24 cellular contexts compared by ENCODE assay signal in genomic region chr17:46916211-46916610, GRCh38. TPM values are rescaled to one million over a fixed set of nuclear protein-coding genes. Genes with fewer than 3 reads are reported as not detected.
DNase-seq lines count a peak whose midpoint lies in the region; ATAC-seq, FAIRE-seq and TF ChIP-seq lines count a peak whose summit lies in the region.
"Had no signal": no experiment of that assay in that cellular context is flagged by ENCODE, and none has a peak within 500 bp of the region (broad histone marks: within the 10 kb centered on the region; RNA-seq: fewer than 3 reads in every experiment).

No MANE protein-coding gene starts in this region.

- H3K9me3 Mint-ChIP-seq in activated CD8-positive, alpha-beta T cell treated with anti-CD3 and anti-CD28 coated beads for 36 hours, result no peaks in the 10 kb centered on the region
- H3K9me3 Mint-ChIP-seq: CD4-positive, CD25-positive, alpha-beta regulatory T cell; central memory CD8-positive, alpha-beta T cell had no signal

- H3K4me1 ChIP-seq in keratinocyte (ENCODE audit: control insufficient read depth, extremely low read depth, insufficient read depth, low read length) (peaks cover 12% of the 10 kb centered on the region), heart left ventricle (no peaks in the 10 kb centered on the region), tibial artery (no peaks in the 10 kb centered on the region)
- H3K4me1 ChIP-seq: left lung, upper lobe of right lung had no signal

- dilution Hi-C loops in keratinocyte (cut with MboI; ENCODE audit: extremely low pct_ligation_motif_present, low sequenced_read_pairs), result no loop called here

- no peak overlapping the region for H3K27ac Mint-ChIP-seq in activated CD8-positive, alpha-beta T cell treated with anti-CD3 and anti-CD28 coated beads for 36 hours
- H3K27ac Mint-ChIP-seq: CD4-positive, CD25-positive, alpha-beta regulatory T cell; naive thymus-derived CD4-positive, alpha-beta T cell had no signal

- H3K4me3 Mint-ChIP-seq in activated CD8-positive, alpha-beta T cell treated with anti-CD3 and anti-CD28 coated beads for 36 hours, result no peak overlapping the region
- H3K4me3 Mint-ChIP-seq: CD4-positive, CD25-positive, alpha-beta regulatory T cell; central memory CD8-positive, alpha-beta T cell; naive thymus-derived CD4-positive, alpha-beta T cell had no signal

- no peaks in the 10 kb centered on the region for H3K27me3 Mint-ChIP-seq in activated CD8-positive, alpha-beta T cell treated with anti-CD3 and anti-CD28 coated beads for 36 hours

- WGBS in heart left ventricle, 4 donors, result 85 to 91% (median 87%) methylated on average over 2 of the region's 2 CpGs

- no peak overlapping the region for H3K9ac ChIP-seq in keratinocyte (ENCODE audit: control insufficient read depth, extremely low read depth, insufficient read depth, low read length)

- H3K36me3 ChIP-seq in keratinocyte (ENCODE audit: control insufficient read depth in 2 of 2, extremely low read depth in 1 of 2, insufficient read depth in 2 of 2, low read length in 2 of 2), result no peaks in the 10 kb centered on the region
- H3K36me3 ChIP-seq in heart left ventricle, result no peaks in the 10 kb centered on the region
- H3K36me3 ChIP-seq in tibial artery, result no peaks in the 10 kb centered on the region
- H3K36me3 ChIP-seq: left lung, upper lobe of right lung had no signal

- no peak for TF ChIP-seq POLR2A in heart left ventricle (IDR thresholded peaks at IDR 0.05)

- H3K9me3 ChIP-seq in keratinocyte (ENCODE audit: control insufficient read depth, low read depth, low read length) (no peaks in the 10 kb centered on the region), heart left ventricle (no peaks in the 10 kb centered on the region), tibial artery (no peaks in the 10 kb centered on the region)
- H3K9me3 ChIP-seq: left lung, upper lobe of right lung had no signal

- in situ Hi-C loops in Caki2 (cut with HindIII; ENCODE audit: low pct_unique_long_range_greater_than_20kb, low sequenced_read_pairs), result no loop called here

- CTCF ChIA-PET in activated CD8-positive, alpha-beta T cell treated with anti-CD3 and anti-CD28 coated beads for 36 hours (lab: Charles Lee), result no interaction called here

- H3K36me3 Mint-ChIP-seq in activated CD8-positive, alpha-beta T cell treated with anti-CD3 and anti-CD28 coated beads for 36 hours (ENCODE audit: low read depth), result no peaks in the 10 kb centered on the region

- TF ChIP-seq CTCF in keratinocyte (optimal IDR thresholded peaks at IDR 0.05 in 1 of 3, IDR thresholded peaks at IDR 0.05 in 1 of 3, conservative IDR thresholded peaks at IDR 0.05 in 1 of 3; ENCODE audit: extremely low read depth in 1 of 3, insufficient read depth in 2 of 3, low read length in 3 of 3), result no peak
- TF ChIP-seq CTCF in heart left ventricle (IDR thresholded peaks at IDR 0.05), result no peak
- TF ChIP-seq CTCF in tibial artery (IDR thresholded peaks at IDR 0.05), result no peak
- TF ChIP-seq CTCF in activated CD8-positive, alpha-beta T cell treated with anti-CD3 and anti-CD28 coated beads for 36 hours (IDR thresholded peaks at IDR 0.05), result no peak

- POLR2A ChIA-PET in activated CD8-positive, alpha-beta T cell treated with anti-CD3 and anti-CD28 coated beads for 36 hours (lab: Charles Lee), result no interaction called here

- FAIRE-seq in keratinocyte (lab: Jason Lieb, UNC), result no peak
- FAIRE-seq: H1 had no signal

- H3K4me1 Mint-ChIP-seq in activated CD8-positive, alpha-beta T cell treated with anti-CD3 and anti-CD28 coated beads for 36 hours (ENCODE audit: low read depth), result no peaks in the 10 kb centered on the region
- H3K4me1 Mint-ChIP-seq: central memory CD8-positive, alpha-beta T cell; naive thymus-derived CD4-positive, alpha-beta T cell had no signal

- H2AFZ ChIP-seq in keratinocyte (ENCODE audit: control insufficient read depth, low read length), result no peak overlapping the region
- H2AFZ ChIP-seq: hepatocyte had no signal

- H3K79me2 ChIP-seq in keratinocyte (ENCODE audit: control insufficient read depth, insufficient read depth, low read length), result no peaks in the 10 kb centered on the region
- H3K79me2 ChIP-seq: hepatocyte had no signal

- H3K27me3 ChIP-seq in keratinocyte (ENCODE audit: control insufficient read depth, extremely low read depth, insufficient read depth, low read length) (no peaks in the 10 kb centered on the region), heart left ventricle (no peaks in the 10 kb centered on the region), tibial artery (peaks cover 0 to 16% of the 10 kb centered on the region in 2 donors)
- H3K27me3 ChIP-seq: hepatocyte, left lung, upper lobe of right lung had no signal

- intact Hi-C loops in heart left ventricle (cut with DNase I) (no loop called here), tibial artery (cut with DNase I; ENCODE audit: low total_unique reads) (no loop called here)
- intact Hi-C loops in activated CD8-positive, alpha-beta T cell treated with anti-CD3 and anti-CD28 coated beads for 36 hours (cut with micrococcal nuclease), result no loop called here

- no peak overlapping the region for H3K27ac ChIP-seq in keratinocyte (ENCODE audit: control insufficient read depth, insufficient read depth, low read length)
- H3K27ac ChIP-seq in heart left ventricle, result no peak overlapping the region
- H3K27ac ChIP-seq in tibial artery, result no peak overlapping the region
- H3K27ac ChIP-seq: hepatocyte, left lung, upper lobe of right lung had no signal

- DNase-seq in Caki2 (ENCODE audit: low read depth) (peak; percentile 35), HS-5 (ENCODE audit: low read depth) (peak; percentile 78), amniotic epithelial cell (ENCODE audit: low read depth) (peak; percentile 32), keratinocyte (ENCODE audit: low read depth, low spot score) (peak; percentile 88), heart left ventricle (no peak), tibial artery (no peak)
- DNase-seq in activated CD8-positive, alpha-beta T cell treated with anti-CD3 and anti-CD28 coated beads for 36 hours, result no peak
- DNase-seq: activated CD4-positive, alpha-beta T cell treated with anti-CD3 and anti-CD28 coated beads for 4 hours; activated naive CD4-positive, alpha-beta T cell treated with Interleukin-2 at 50 U/mL for 16 hours; activated T-cell treated with anti-CD3 and anti-CD28 coated beads, Interleukin-2, amount 50 U/mL, for 48 hours; CD4-positive, CD25-positive, alpha-beta regulatory T cell; left lung; naive thymus-derived CD4-positive, alpha-beta T cell; NCI-H1105; NCI-H2029; NCI-H345; NCI-H748 treated with DMSO at 0.1 percent for 48 hours; nucleus accumbens; upper lobe of right lung had no signal

- ATAC-seq in heart left ventricle (no peak), GM21825 (IDR thresholded peaks at IDR 0.05; ENCODE audit: unreplicated experiment) (no peak)
- no peak for ATAC-seq in activated CD8-positive, alpha-beta T cell treated with anti-CD3 and anti-CD28 coated beads for 36 hours
- ATAC-seq: left lung; naive thymus-derived CD4-positive, alpha-beta T cell; SK-N-SH treated with all-trans-retinoic acid at 6 μM for 48 hours; upper lobe of right lung had no signal

- no peaks in the 10 kb centered on the region for H4K20me1 ChIP-seq in keratinocyte (ENCODE audit: control insufficient read depth, extremely low read depth, insufficient read depth, low read length)

- no peak overlapping the region for H3K4me2 ChIP-seq in keratinocyte (ENCODE audit: control insufficient read depth, extremely low read depth, insufficient read depth, low read depth, low read length)
- H3K4me2 ChIP-seq: hepatocyte had no signal

- no peaks in the 10 kb centered on the region for H3K9me1 ChIP-seq in keratinocyte (ENCODE audit: control insufficient read depth, extremely low read depth, insufficient read depth, low read length)

- H3K4me3 ChIP-seq in keratinocyte (ENCODE audit: control insufficient read depth in 2 of 3, extremely low read depth in 1 of 3, insufficient read depth in 2 of 3, low read depth in 1 of 3, low read length in 3 of 3) (no peak overlapping the region), heart left ventricle (no peak overlapping the region), tibial artery (no peak overlapping the region)
- H3K4me3 ChIP-seq: hepatocyte, left lung, upper lobe of right lung had no signal

RNA-seq across cellular contexts. Expression of gene GOSR2, which starts 6.7 kb away (rescaled TPM):
- 43.2 and 48.2 TPM in 2 replicates for total RNA-seq in Caki2 (2014; rRNA removed; shearing (Covaris generic); ENCODE audit: low replicate concordance)
- polyA plus RNA-seq in keratinocyte, result 48.6 to 52.4 TPM (median 51.8 TPM) in 3 replicates
- 16.3 TPM for polyA plus RNA-seq in keratinocyte (2011; ENCODE audit: low read depth)
- 40.4 and 50.3 TPM in 2 replicates for polyA plus RNA-seq in keratinocyte (2011; cell fraction: cytosol; rRNA removed)
- 55.7 and 56.0 TPM in 2 replicates for polyA plus RNA-seq in keratinocyte (2011; cell fraction: nucleus; rRNA removed)
- polyA plus RNA-seq in keratinocyte (2012; ENCODE audit: low replicate concordance), result 20.2 and 29.4 TPM in 2 replicates
- 53.2 to 59.1 TPM (median 56.6 TPM) in 3 replicates for polyA minus RNA-seq in keratinocyte
- polyA minus RNA-seq in keratinocyte (2011; cell fraction: cytosol; rRNA and poly(A)+ RNA removed), result 24.4 TPM
- polyA minus RNA-seq in keratinocyte (2011; cell fraction: nucleus; rRNA and poly(A)+ RNA removed), result 24.7 and 37.7 TPM in 2 replicates
- 10 to 100 TPM; 20.9 to 55.1 (median 38.4) TPM for total RNA-seq in heart left ventricle
- polyA plus RNA-seq in heart left ventricle, result 10 to 100 TPM; 24.3 to 53.8 TPM
- 10 to 100 TPM; 44.8 to 50.0 TPM for total RNA-seq in activated CD8-positive, alpha-beta T cell treated with anti-CD3 and anti-CD28 coated beads for 36 hours

Comparison
In these comparisons a context has a peak if more than half of its experiments do, and no peak if none do; other contexts are left out.
1. DNase-seq: peak in Caki2 (single experiment), HS-5 (single experiment), amniotic epithelial cell (single experiment) and keratinocyte (single experiment); none in heart left ventricle (0 of 5), tibial artery (0 of 2) and activated CD8-positive, alpha-beta T cell treated with anti-CD3 and anti-CD28 coated beads for 36 hours (single experiment).